Comparison of ENCODE assay signal across 33 cellular contexts in genomic region chr10:113732160-113732881, GRCh38. TPM values are rescaled to one million over a fixed set of nuclear protein-coding genes. Genes with fewer than 3 reads are reported as not detected.
"Had no signal": no experiment of that assay in that cellular context is flagged by ENCODE, and none has a peak within 500 bp of the region (broad histone marks: within the 10 kb centered on the region; RNA-seq: fewer than 3 reads in every experiment).

No MANE protein-coding gene starts in this region.

- H3K4me3 ChIP-seq: body of pancreas, Peyer's patch, SJSA1 had no signal

- H3K9ac ChIP-seq: SK-N-SH had no signal

- H3K27me3 ChIP-seq: body of pancreas, Peyer's patch, SJSA1 had no signal

- DNase-seq: activated CD4-positive, alpha-beta T cell treated with anti-CD3 and anti-CD28 coated beads for 36 hours; activated CD4-positive, alpha-beta T cell treated with anti-CD3 and anti-CD28 coated beads, Interleukin-2, amount 10 ng/mL, durations not matched to agents 7 days and 5 days; activated CD4-positive, alpha-beta T cell treated with anti-CD3 and anti-CD28 coated beads, Interleukin-2, amount 50 U/mL, for 48 hours; activated CD8-positive, alpha-beta T cell treated with anti-CD3 and anti-CD28 coated beads, Interleukin-2, amount 10 ng/mL, durations not matched to agents 7 days and 5 days; activated gamma-delta T cell; activated naive CD4-positive, alpha-beta T cell treated with Interleukin-2 at 50 U/mL for 16 hours; activated naive CD8-positive, alpha-beta T cell treated with anti-CD3 and anti-CD28 coated beads, Interleukin-2, amount 10 ng/mL, durations not matched to agents 7 days and 5 days; activated T-cell treated with anti-CD3 and anti-CD28 coated beads, Interleukin-2, amount 50 U/mL, for 24 hours; body of pancreas; central memory CD4-positive, alpha-beta T cell; KG1; NCI-H1105; NCI-H1436; NCI-H1694; NCI-H1930; NCI-H2081 treated with DMSO at 0.1 percent for 48 hours; NCI-H345; NCI-H524 treated with DMSO at 0.1 percent for 48 hours; NK-92 treated with Interleukin-12 subunit alpha and Interleukin-12 subunit beta, amount 100 ng/mL, for 24 hours; PC-3; Peyer's patch; RPMI8226; SHP77 treated with DMSO at 0.1 percent for 48 hours; SK-N-SH had no signal

- ATAC-seq: activated CD4-positive, alpha-beta T cell treated with anti-CD3 and anti-CD28 coated beads for 36 hours; activated CD4-positive, CD25-positive, alpha-beta regulatory T cell treated with anti-CD3 and anti-CD28 coated beads, Interleukin-2, amount 50 U/mL, for 24 hours; activated CD8-positive, alpha-beta T cell treated with anti-CD3 and anti-CD28 coated beads, Interleukin-2, amount 10 ng/mL, durations not matched to agents 7 days and 5 days; body of pancreas; PC-3; WTC11 had no signal

- H3K9me3 ChIP-seq: body of pancreas, Peyer's patch, SJSA1, SK-N-SH had no signal

- H3K4me2 ChIP-seq: SK-N-SH had no signal

- H3K27ac ChIP-seq: body of pancreas, Peyer's patch, SJSA1 had no signal

- FAIRE-seq: astrocyte had no signal

RNA-seq across cellular contexts. Expression of gene PLEKHS1, which starts 19.2 kb away (rescaled TPM):
- total RNA-seq: activated CD8-positive, alpha-beta T cell treated with anti-CD3 and anti-CD28 coated beads, Interleukin-2, amount 10 ng/mL, durations not matched to agents 7 days and 5 days; activated naive CD8-positive, alpha-beta T cell treated with anti-CD3 and anti-CD28 coated beads, Interleukin-2, amount 10 ng/mL, durations not matched to agents 7 days and 5 days; activated T-helper 2 cell treated with anti-CD3 and anti-CD28 coated beads, Interferon-gamma antibody, Interleukin-2, Interleukin-4, amounts not matched to agents 10 μg/mL and 5 μg/mL and 100 μg/mL, durations not matched to agents 14 hours and 24 hours and 36 hours; astrocyte; bronchial epithelial cell; cerebellum; LHCN-M2; NCI-H460; PC-3; WTC11 had no signal
